ENCODE assay signal across 11 cellular contexts in genomic region chr20:23366384-23366783, GRCh38. TPM values are rescaled to one million over a fixed set of nuclear protein-coding genes. Genes with fewer than 3 reads are reported as not detected.
A peak's percentile ranks its signal among the peaks of the same experiment; 100 is the strongest.
DNase-seq lines count a peak whose midpoint lies in the region; TF ChIP-seq lines count a peak whose summit lies in the region.
"Had no signal": no experiment of that assay in that cellular context is flagged by ENCODE, and none has a peak within 500 bp of the region (broad histone marks: within the 10 kb centered on the region; RNA-seq: fewer than 3 reads in every experiment).

No MANE protein-coding gene starts in this region.

- no peak for TF ChIP-seq EP300 in esophagus muscularis mucosa (IDR thresholded peaks at IDR 0.05)

- no peak overlapping the region for H3K4me3 ChIP-seq in OCI-LY7 (ENCODE audit: low read depth, low read length, poor library complexity, severe bottlenecking)
- H3K4me3 ChIP-seq in spleen: no peak overlapping the region
- H3K4me3 ChIP-seq in right atrium auricular region: no peak overlapping the region
- H3K4me3 ChIP-seq in esophagus muscularis mucosa: no peak overlapping the region

- DNase-seq in activated naive CD4-positive, alpha-beta T cell treated with anti-CD3 and anti-CD28 coated beads for 36 hours: no peak
- DNase-seq in activated naive CD4-positive, alpha-beta T cell treated with anti-CD3 and anti-CD28 coated beads, Interleukin-2, amount 50 U/mL, for 16 hours: no peak
- DNase-seq in OCI-LY7 (ENCODE audit: low spot score): peak; percentile 8
- peak; percentile 46 for DNase-seq in dermis blood vessel endothelial cell
- DNase-seq in spleen: no peak
- no peak for DNase-seq in right atrium auricular region (ENCODE audit: low spot score)
- no peak for DNase-seq in esophagus muscularis mucosa (ENCODE audit: extremely low spot score)
- no peak for DNase-seq in activated CD4-positive, alpha-beta T cell treated with anti-CD3 and anti-CD28 coated beads for 4 hours
- DNase-seq: BE2C, NCI-H1105 treated with DMSO at 0.1 percent for 48 hours, posterior cingulate gyrus had no signal

- H3K4me1 ChIP-seq in OCI-LY7 (ENCODE audit: insufficient read depth, low read length, poor library complexity, severe bottlenecking): peaks cover 33% of the 10 kb centered on the region
- H3K4me1 ChIP-seq in spleen: peaks cover 27 to 59% (median 44%) of the 10 kb centered on the region in 6 donors
- H3K4me1 ChIP-seq in right atrium auricular region: peaks cover 0 to 44% of the 10 kb centered on the region in 2 donors
- H3K4me1 ChIP-seq in esophagus muscularis mucosa: peaks cover 41 to 60% (median 53%) of the 10 kb centered on the region in 4 donors

- H3K36me3 ChIP-seq in OCI-LY7 (ENCODE audit: insufficient read depth, low read length): peaks cover 73% of the 10 kb centered on the region
- peaks cover 0 to 67% (median 43%) of the 10 kb centered on the region in 6 donors for H3K36me3 ChIP-seq in spleen
- peaks cover 48% of the 10 kb centered on the region for H3K36me3 ChIP-seq in right atrium auricular region
- peaks cover 32 to 60% (median 44%) of the 10 kb centered on the region in 4 donors for H3K36me3 ChIP-seq in esophagus muscularis mucosa

- H3K27me3 ChIP-seq in spleen (replicated peaks in 1 of 7) (no peaks in the 10 kb centered on the region), right atrium auricular region (no peaks in the 10 kb centered on the region), esophagus muscularis mucosa (no peaks in the 10 kb centered on the region)
- H3K27me3 ChIP-seq: BE2C had no signal

- TF ChIP-seq CTCF in OCI-LY7 (conservative IDR thresholded peaks at IDR 0.05; ENCODE audit: low read length): no peak
- TF ChIP-seq CTCF in spleen (IDR thresholded peaks at IDR 0.05 in 8 of 11, conservative IDR thresholded peaks at IDR 0.05 in 3 of 11): no peak
- no peak for TF ChIP-seq CTCF in right atrium auricular region (IDR thresholded peaks at IDR 0.05)
- TF ChIP-seq CTCF in esophagus muscularis mucosa (IDR thresholded peaks at IDR 0.05): no peak

- CTCF ChIA-PET in activated naive CD4-positive, alpha-beta T cell treated with anti-CD3 and anti-CD28 coated beads for 36 hours (lab: Charles Lee): interaction anchor here (0.6 to 1.1 kb wide), 3 partner anchors 16 to 238 kb away, joined by 3 to 6 read pairs (median 4); partner anchors contain the start of gene NXT1
- CTCF ChIA-PET in OCI-LY7 (lab: Charles Lee; ENCODE audit: unreplicated experiment): no interaction called here

- WGBS in spleen, 5 donors: 12 to 34% (median 14%) methylated on average over 1 of the region's 1 CpG
- 63% methylated on average over 1 of the region's 1 CpG for WGBS in esophagus muscularis mucosa

- TF ChIP-seq POLR2A in spleen (IDR thresholded peaks at IDR 0.05) (no peak), esophagus muscularis mucosa (IDR thresholded peaks at IDR 0.05; ENCODE audit: low read depth) (no peak)

- no peaks in the 10 kb centered on the region for H3K27me3 Mint-ChIP-seq in activated naive CD4-positive, alpha-beta T cell treated with anti-CD3 and anti-CD28 coated beads for 36 hours (ENCODE audit: low read depth)

- intact Hi-C loops in activated naive CD4-positive, alpha-beta T cell treated with anti-CD3 and anti-CD28 coated beads for 36 hours (cut with micrococcal nuclease): loop anchor here (1.0 to 10.0 kb wide), 4 partner anchors 33 to 1868 kb away; partner anchors contain the start of gene ACSS1
- intact Hi-C loops in OCI-LY7 (cut with micrococcal nuclease; ENCODE audit: unreplicated experiment) (no loop called here), spleen (cut with DNase I; ENCODE audit: low total_unique reads) (loop anchor here (5.0 kb wide), 1 partner anchor 51 kb away; no protein-coding TSS in a partner anchor), esophagus muscularis mucosa (cut with DNase I) (loop anchor here (5.0 kb wide), 1 partner anchor 51 kb away; no protein-coding TSS in a partner anchor)

- no peaks in the 10 kb centered on the region for H3K9me3 Mint-ChIP-seq in activated naive CD4-positive, alpha-beta T cell treated with anti-CD3 and anti-CD28 coated beads for 36 hours

- H2AFZ ChIP-seq in OCI-LY7 (ENCODE audit: low read length): no peak overlapping the region

- H3K9me3 ChIP-seq in OCI-LY7 (ENCODE audit: low read length) (no peaks in the 10 kb centered on the region), spleen (no peaks in the 10 kb centered on the region), right atrium auricular region (no peaks in the 10 kb centered on the region), esophagus muscularis mucosa (no peaks in the 10 kb centered on the region)
- H3K9me3 ChIP-seq: BE2C had no signal

- peaks cover 48% of the 10 kb centered on the region for H3K4me1 Mint-ChIP-seq in activated naive CD4-positive, alpha-beta T cell treated with anti-CD3 and anti-CD28 coated beads for 36 hours (ENCODE audit: low read depth)

- peaks cover 55% of the 10 kb centered on the region for H3K79me2 ChIP-seq in OCI-LY7 (ENCODE audit: insufficient read depth, low read depth, low read length)

- H4K20me1 ChIP-seq in OCI-LY7 (ENCODE audit: insufficient read depth, low read length): peaks cover 20% of the 10 kb centered on the region

- no peaks in the 10 kb centered on the region for H3K9me2 ChIP-seq in OCI-LY7 (ENCODE audit: insufficient read depth, low read length)

- peaks cover 29% of the 10 kb centered on the region for H3K36me3 Mint-ChIP-seq in activated naive CD4-positive, alpha-beta T cell treated with anti-CD3 and anti-CD28 coated beads for 36 hours (ENCODE audit: low read depth)

- peak overlapping the region; percentile 34 for H3K4me3 Mint-ChIP-seq in activated naive CD4-positive, alpha-beta T cell treated with anti-CD3 and anti-CD28 coated beads for 36 hours

- BruUV-seq in OCI-LY7 (replicated peaks; lab: Mats Ljungman, UMichigan): no TSS peak

- POLR2A ChIA-PET in OCI-LY7 (lab: Charles Lee): interaction anchor here (1.3 to 1.6 kb wide), 2 partner anchors 8 to 15 kb away, joined by 3 to 4 read pairs; no protein-coding TSS in a partner anchor

- H3K4me2 ChIP-seq in OCI-LY7 (ENCODE audit: low read length): peak overlapping the region; percentile 51

- H3K27ac Mint-ChIP-seq in activated naive CD4-positive, alpha-beta T cell treated with anti-CD3 and anti-CD28 coated beads for 36 hours: peak overlapping the region; percentile 56

- no peak overlapping the region for H3K27ac ChIP-seq in OCI-LY7 (ENCODE audit: low read depth, low read length, poor library complexity, severe bottlenecking)
- peak overlapping the region in 7 of 8 donors; percentile 13 to 76 (median 58) for H3K27ac ChIP-seq in spleen
- no peak overlapping the region for H3K27ac ChIP-seq in right atrium auricular region
- peak overlapping the region in 2 of 4 donors; percentile 2 to 24 for H3K27ac ChIP-seq in esophagus muscularis mucosa (replicated peaks in 1 of 4)

RNA-seq across cellular contexts. Expression of gene GZF1, which starts 4.4 kb away (rescaled TPM):
- total RNA-seq in activated naive CD4-positive, alpha-beta T cell treated with anti-CD3 and anti-CD28 coated beads for 36 hours: 1 to 10 TPM; 2.9 to 3.3 TPM
- total RNA-seq in OCI-LY7 (2014; rRNA removed; shearing (Covaris generic)): 9.3 and 17.7 TPM in 2 replicates
- 17.1 and 20.1 TPM in 2 replicates for total RNA-seq in OCI-LY7 (2022)
- 19.1 and 31.5 TPM in 2 replicates for total RNA-seq in dermis blood vessel endothelial cell
- total RNA-seq in spleen: 10 to 100 TPM; 10.5 to 17.0 (median 12.0) TPM
- 1 to 10 TPM; 3.3 to 5.6 (median 3.8) TPM for polyA plus RNA-seq in spleen
- 10 to 100 TPM; 14.9 TPM for total RNA-seq in right atrium auricular region
- total RNA-seq in esophagus muscularis mucosa: 10 to 100 TPM; 10.4 to 22.8 (median 21.0) TPM

RNA-seq across cellular contexts. Expression of gene NXT1, which starts 15.8 kb away (rescaled TPM):
- 10 to 100 TPM; 31.9 to 36.9 TPM for total RNA-seq in activated naive CD4-positive, alpha-beta T cell treated with anti-CD3 and anti-CD28 coated beads for 36 hours
- total RNA-seq in OCI-LY7 (2014; rRNA removed; shearing (Covaris generic)): 71.6 and 76.5 TPM in 2 replicates
- total RNA-seq in OCI-LY7 (2022): 33.7 and 33.9 TPM in 2 replicates
- total RNA-seq in dermis blood vessel endothelial cell: 24.8 and 36.2 TPM in 2 replicates
- 10 to 100 TPM; 14.6 to 35.8 (median 22.6) TPM for total RNA-seq in spleen
- polyA plus RNA-seq in spleen: 10 to 100 TPM; 19.7 to 37.4 (median 33.5) TPM
- 10 to 100 TPM; 16.1 to 19.1 TPM for total RNA-seq in right atrium auricular region
- total RNA-seq in esophagus muscularis mucosa: 10 to 100 TPM; 19.5 to 59.0 (median 27.4) TPM

RNA-seq across cellular contexts. Expression of gene NAPB, which starts 54.9 kb away (rescaled TPM):
- 1 to 10 TPM; 5.4 to 7.6 TPM for total RNA-seq in activated naive CD4-positive, alpha-beta T cell treated with anti-CD3 and anti-CD28 coated beads for 36 hours
- total RNA-seq in OCI-LY7 (2014; rRNA removed; shearing (Covaris generic)): 9.3 and 12.5 TPM in 2 replicates
- 11.4 and 12.1 TPM in 2 replicates for total RNA-seq in OCI-LY7 (2022)
- 8.2 and 12.1 TPM in 2 replicates for total RNA-seq in dermis blood vessel endothelial cell
- 10 to 100 TPM; 11.3 to 31.9 (median 16.2) TPM for total RNA-seq in spleen
- polyA plus RNA-seq in spleen: 1 to 10 TPM; 3.4 to 6.9 (median 4.5) TPM
- total RNA-seq in right atrium auricular region: 1 to 10 TPM; 4.8 to 5.1 TPM
- total RNA-seq in esophagus muscularis mucosa: 10 to 100 TPM; 13.7 to 18.7 (median 15.2) TPM

Comparison
In these comparisons a context has a peak if more than half of its experiments do, and no peak if none do; other contexts are left out.
1. DNase-seq: peak in OCI-LY7 (single experiment) and dermis blood vessel endothelial cell (single experiment); none in activated naive CD4-positive, alpha-beta T cell treated with anti-CD3 and anti-CD28 coated beads for 36 hours (single experiment), activated naive CD4-positive, alpha-beta T cell treated with anti-CD3 and anti-CD28 coated beads, Interleukin-2, amount 50 U/mL, for 16 hours (single experiment), spleen (single experiment), right atrium auricular region (single experiment), esophagus muscularis mucosa (single experiment) and activated CD4-positive, alpha-beta T cell treated with anti-CD3 and anti-CD28 coated beads for 4 hours (0 of 2).
2. H3K27ac ChIP-seq: peak in spleen (7 of 8); none in OCI-LY7 (single experiment) and right atrium auricular region (0 of 2).